In the genomic region with DNA sequence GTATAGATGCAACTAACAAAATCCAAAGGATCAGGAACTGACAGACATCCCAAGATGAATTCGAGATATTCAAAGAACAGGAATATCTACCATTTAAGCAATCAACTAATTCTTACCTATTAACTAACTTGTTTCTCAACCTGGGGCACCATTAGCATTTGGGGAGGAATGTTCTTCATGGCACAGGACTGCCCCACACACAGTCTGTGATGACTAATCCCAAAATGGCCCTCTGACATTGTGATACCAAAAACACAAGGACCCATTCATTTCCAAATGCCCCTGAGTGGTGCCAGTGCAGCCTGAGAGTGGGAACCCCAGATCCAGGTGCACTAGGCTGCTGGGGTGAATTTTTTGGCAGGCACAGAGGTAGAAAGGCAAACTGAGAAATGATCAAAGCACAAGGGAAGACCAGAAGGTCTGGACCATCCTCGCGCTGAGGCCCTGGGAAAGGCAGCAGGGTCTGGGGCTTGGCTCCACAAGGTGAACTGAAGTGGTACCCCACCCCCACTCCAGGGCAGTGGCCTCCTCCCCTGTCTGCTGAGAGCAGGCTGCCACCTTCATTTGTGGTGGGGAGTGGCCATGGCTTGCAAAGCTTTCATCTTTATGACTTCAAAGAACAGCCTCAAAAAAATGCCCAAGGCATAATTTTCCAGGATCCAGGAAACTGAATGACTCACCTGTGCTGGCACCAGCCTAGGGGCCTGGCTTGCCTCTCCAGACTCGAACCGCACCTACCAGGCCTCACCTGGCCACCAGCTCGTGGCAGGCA, we compare ENCODE assay signal across 14 cellular contexts.
DNase-seq lines count a peak whose midpoint lies in the region.
"Had no signal": no experiment of that assay in that cellular context is flagged by ENCODE, and none has a peak within 500 bp of the region (broad histone marks: within the 10 kb centered on the region; RNA-seq: fewer than 3 reads in every experiment).

No MANE protein-coding gene starts in this region.

- no peaks in the 10 kb centered on the region for H3K27me3 ChIP-seq in mucosa of rectum (ENCODE audit: control insufficient read depth in 2 of 2, insufficient read depth in 2 of 2, low read length in 2 of 2)

- H3K4me1 ChIP-seq in mucosa of rectum (ENCODE audit: control insufficient read depth in 2 of 2, insufficient read depth in 2 of 2, low read length in 2 of 2): no peaks in the 10 kb centered on the region

- H3K9me3 ChIP-seq in mucosa of rectum (ENCODE audit: control insufficient read depth in 2 of 2, low read length in 2 of 2): no peaks in the 10 kb centered on the region
- H3K9me3 ChIP-seq: left ventricle myocardium inferior had no signal

- DNase-seq in Daoy (ENCODE audit: low read depth) (peak; percentile 13), NCI-H1105 (lab: John Stamatoyannopoulos, UW) (peak; percentile 25), SW480 (ENCODE audit: low spot score) (peak; percentile 98), NCI-H524 treated with DMSO at 0.1 percent for 48 hours (lab: John Stamatoyannopoulos, UW) (no peak), Ammon's horn (ENCODE audit: low spot score) (no peak)
- no peak for DNase-seq in activated naive CD4-positive, alpha-beta T cell treated with Interleukin-2 at 50 U/mL for 16 hours
- DNase-seq in activated CD4-positive, CD25-positive, alpha-beta regulatory T cell treated with anti-CD3 and anti-CD28 coated beads, Interleukin-2, amount 50 U/mL, for 72 hours: no peak
- DNase-seq: activated CD4-positive, alpha-beta T cell treated with anti-CD3 and anti-CD28 coated beads for 1 hour; amygdala; cortex of kidney; heart right ventricle; left ventricle myocardium inferior; NCI-H1436 treated with DMSO at 0.1 percent for 48 hours had no signal

- H3K4me3 ChIP-seq in mucosa of rectum (ENCODE audit: low read length in 2 of 2): no peak overlapping the region
- H3K4me3 ChIP-seq: heart right ventricle, left ventricle myocardium inferior had no signal

- peak overlapping the region; percentile 44 to 46 for H3K27ac ChIP-seq in mucosa of rectum (ENCODE audit: low read depth in 2 of 2, low read length in 2 of 2)

- H3K36me3 ChIP-seq in mucosa of rectum (ENCODE audit: control insufficient read depth in 2 of 2, insufficient read depth in 2 of 2, low read length in 2 of 2): no peaks in the 10 kb centered on the region
- H3K36me3 ChIP-seq: heart right ventricle, left ventricle myocardium inferior had no signal

- H3K9ac ChIP-seq in mucosa of rectum (ENCODE audit: low read depth in 1 of 2, low read length in 2 of 2): no peak overlapping the region

Comparison
In these comparisons a context has a peak if more than half of its experiments do, and no peak if none do; other contexts are left out.
1. DNase-seq: peak in Daoy (single experiment), NCI-H1105 (single experiment) and SW480 (single experiment); none in activated naive CD4-positive, alpha-beta T cell treated with Interleukin-2 at 50 U/mL for 16 hours (single experiment), NCI-H524 treated with DMSO at 0.1 percent for 48 hours (single experiment), Ammon's horn (single experiment) and activated CD4-positive, CD25-positive, alpha-beta regulatory T cell treated with anti-CD3 and anti-CD28 coated beads, Interleukin-2, amount 50 U/mL, for 72 hours (single experiment).